ENCODE assay signal across 24 cellular contexts in the genomic region with DNA sequence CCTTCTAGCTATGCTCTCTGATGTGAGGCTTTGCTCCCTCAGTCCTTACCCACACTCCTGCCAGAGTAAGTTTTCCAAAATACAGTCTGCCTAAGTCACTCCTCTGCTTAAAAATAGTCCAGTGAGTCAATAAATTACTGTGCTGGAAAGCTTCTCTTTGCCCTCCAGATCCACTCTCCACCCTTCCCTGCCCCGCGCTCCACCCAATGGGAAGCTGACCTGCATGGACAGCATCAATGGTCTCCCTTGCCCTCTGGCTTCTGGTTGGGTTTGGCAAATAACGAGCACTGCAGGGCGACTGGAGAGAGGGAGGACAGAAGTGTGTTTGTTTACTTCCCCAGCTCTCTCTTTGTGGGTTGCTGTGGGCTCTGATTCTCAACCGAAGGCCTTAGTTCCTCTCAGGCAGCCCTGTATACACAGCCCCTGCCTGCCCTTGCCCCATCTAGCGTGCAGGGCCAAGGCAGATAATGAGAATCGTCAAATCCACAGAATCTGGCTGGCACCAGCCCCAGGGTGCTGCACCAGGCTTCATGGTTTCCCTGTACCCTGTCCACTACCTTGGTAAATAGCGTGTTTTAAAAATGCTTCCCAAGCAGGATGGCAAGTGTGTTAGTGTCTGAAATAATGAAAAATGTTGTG.
DNase-seq lines count a peak whose midpoint lies in the region; ATAC-seq and TF ChIP-seq lines count a peak whose summit lies in the region.
"Had no signal": no experiment of that assay in that cellular context is flagged by ENCODE, and none has a peak within 500 bp of the region (broad histone marks: within the 10 kb centered on the region; RNA-seq: fewer than 3 reads in every experiment).

No MANE protein-coding gene starts in this region.

- DNase-seq in RPMI7951 (ENCODE audit: low read depth) (peak; percentile 21), globus pallidus (ENCODE audit: low spot score) (peak; percentile 34), myocyte (ENCODE audit: low read depth) (peak; percentile 35), uterus (peak in 1 of 2 donors; percentile 24), EL (no peak)
- no peak for DNase-seq in activated T-cell treated with anti-CD3 and anti-CD28 coated beads, Interleukin-2, amount 50 U/mL, for 4 hours
- DNase-seq: activated CD4-positive, alpha-beta memory T cell treated with anti-CD3 and anti-CD28 coated beads, Interleukin-2, amount 10 ng/mL, durations not matched to agents 7 days and 5 days; activated CD4-positive, CD25-positive, alpha-beta regulatory T cell; activated naive CD4-positive, alpha-beta T cell; activated T-cell treated with anti-CD3 and anti-CD28 coated beads, Interleukin-2, amount 50 U/mL, for 1 hour; effector CD8-positive, alpha-beta T cell; esophagus squamous epithelium; glutamatergic neuron; Karpas-422; mucosa of descending colon; NCI-H1105; NCI-H2081; NCI-H510A; stimulated activated CD4-positive, alpha-beta T cell treated with anti-CD3 and anti-CD28 coated beads, Interleukin-15, amount 100 ng/mL, for 24 hours; T-helper 9 cell had no signal

- H3K27me3 Mint-ChIP-seq in activated T-cell treated with anti-CD3 and anti-CD28 coated beads, Interleukin-2, amount 50 U/mL, for 4 hours (ENCODE audit: low read depth), result no peaks in the 10 kb centered on the region
- H3K27me3 Mint-ChIP-seq: activated CD4-positive, alpha-beta memory T cell treated with anti-CD3 and anti-CD28 coated beads, Interleukin-2, amount 10 ng/mL, durations not matched to agents 7 days and 5 days had no signal

- peak overlapping the region; percentile 38 to 50 for H3K27ac ChIP-seq in uterus
- H3K27ac ChIP-seq: esophagus squamous epithelium, neutrophil, suprapubic skin had no signal

- H3K9me3 ChIP-seq in uterus, result no peaks in the 10 kb centered on the region
- H3K9me3 ChIP-seq: esophagus squamous epithelium, mucosa of descending colon, neutrophil, suprapubic skin had no signal

- H3K4me1 Mint-ChIP-seq in activated T-cell treated with anti-CD3 and anti-CD28 coated beads, Interleukin-2, amount 50 U/mL, for 4 hours (ENCODE audit: low read depth), result no peaks in the 10 kb centered on the region
- H3K4me1 Mint-ChIP-seq: activated CD4-positive, alpha-beta memory T cell treated with anti-CD3 and anti-CD28 coated beads, Interleukin-2, amount 10 ng/mL, durations not matched to agents 7 days and 5 days had no signal

- no peak overlapping the region for H3K4me3 Mint-ChIP-seq in activated T-cell treated with anti-CD3 and anti-CD28 coated beads, Interleukin-2, amount 50 U/mL, for 4 hours
- H3K4me3 Mint-ChIP-seq: activated CD4-positive, alpha-beta memory T cell treated with anti-CD3 and anti-CD28 coated beads, Interleukin-2, amount 10 ng/mL, durations not matched to agents 7 days and 5 days had no signal

- ATAC-seq in activated T-cell treated with anti-CD3 and anti-CD28 coated beads, Interleukin-2, amount 50 U/mL, for 4 hours, result no peak
- no peak for ATAC-seq in GM19351 (IDR thresholded peaks at IDR 0.05; ENCODE audit: unreplicated experiment)
- ATAC-seq: HCT116, mucosa of descending colon had no signal

- no peaks in the 10 kb centered on the region for H3K4me1 ChIP-seq in uterus
- H3K4me1 ChIP-seq: esophagus squamous epithelium had no signal

- no peak for TF ChIP-seq POLR2A in uterus (IDR thresholded peaks at IDR 0.05)

- intact Hi-C loops in uterus (cut with DNase I; ENCODE audit: low total_unique reads), result no loop called here

- H3K9me3 Mint-ChIP-seq in activated T-cell treated with anti-CD3 and anti-CD28 coated beads, Interleukin-2, amount 50 U/mL, for 4 hours, result peaks cover 3% of the 10 kb centered on the region
- H3K9me3 Mint-ChIP-seq: activated CD4-positive, alpha-beta memory T cell treated with anti-CD3 and anti-CD28 coated beads, Interleukin-2, amount 10 ng/mL, durations not matched to agents 7 days and 5 days had no signal

- H3K4me3 ChIP-seq in uterus, result no peak overlapping the region
- H3K4me3 ChIP-seq: esophagus squamous epithelium, mucosa of descending colon, suprapubic skin had no signal

- no peaks in the 10 kb centered on the region for H3K36me3 ChIP-seq in uterus
- H3K36me3 ChIP-seq: esophagus squamous epithelium, neutrophil, suprapubic skin had no signal

- no peaks in the 10 kb centered on the region for H3K36me3 Mint-ChIP-seq in activated T-cell treated with anti-CD3 and anti-CD28 coated beads, Interleukin-2, amount 50 U/mL, for 4 hours (ENCODE audit: insufficient read depth)

- no peak for TF ChIP-seq CTCF in uterus (IDR thresholded peaks at IDR 0.05)

- H3K27me3 ChIP-seq in uterus, result no peaks in the 10 kb centered on the region
- H3K27me3 ChIP-seq: esophagus squamous epithelium, neutrophil, suprapubic skin had no signal

Comparison
In these comparisons a context has a peak if more than half of its experiments do, and no peak if none do; other contexts are left out.
1. DNase-seq: peak in RPMI7951 (single experiment), globus pallidus (single experiment) and myocyte (single experiment); none in activated T-cell treated with anti-CD3 and anti-CD28 coated beads, Interleukin-2, amount 50 U/mL, for 4 hours (single experiment) and EL (single experiment).